Comparison of ENCODE assay signal across 1 cellular context in the genomic region with DNA sequence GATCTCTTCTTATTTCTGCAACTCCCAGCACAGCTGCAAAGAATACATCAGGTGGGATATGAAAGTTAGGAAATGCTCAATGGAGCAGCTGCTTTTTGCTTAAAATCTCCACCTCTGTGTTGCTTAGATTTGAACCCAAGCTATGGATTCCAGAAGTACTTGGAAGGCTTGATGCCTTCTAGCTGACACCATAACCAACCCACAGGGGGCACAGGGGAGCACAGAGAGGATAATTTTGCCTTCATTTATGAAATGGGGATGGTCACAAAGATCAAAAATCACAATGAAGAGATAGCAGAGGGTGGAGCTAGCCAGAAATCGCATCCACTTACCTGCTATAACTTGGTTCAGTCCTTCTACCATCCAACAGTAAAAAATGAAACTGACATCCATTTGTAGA.
TF ChIP-seq lines count a peak whose summit lies in the region.

No MANE protein-coding gene starts in this region.

TF ChIP-seq in IMR-90, 13 proteins besides CTCF, POLR2A, EP300 and RAD21:
- TF ChIP-seq, protein P1, sequence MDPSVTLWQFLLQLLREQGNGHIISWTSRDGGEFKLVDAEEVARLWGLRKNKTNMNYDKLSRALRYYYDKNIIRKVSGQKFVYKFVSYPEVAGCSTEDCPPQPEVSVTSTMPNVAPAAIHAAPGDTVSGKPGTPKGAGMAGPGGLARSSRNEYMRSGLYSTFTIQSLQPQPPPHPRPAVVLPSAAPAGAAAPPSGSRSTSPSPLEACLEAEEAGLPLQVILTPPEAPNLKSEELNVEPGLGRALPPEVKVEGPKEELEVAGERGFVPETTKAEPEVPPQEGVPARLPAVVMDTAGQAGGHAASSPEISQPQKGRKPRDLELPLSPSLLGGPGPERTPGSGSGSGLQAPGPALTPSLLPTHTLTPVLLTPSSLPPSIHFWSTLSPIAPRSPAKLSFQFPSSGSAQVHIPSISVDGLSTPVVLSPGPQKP (IDR thresholded peaks at IDR 0.05; ENCODE audit: borderline replicate concordance, low read depth, low read length): no peak
- TF ChIP-seq, protein P2, sequence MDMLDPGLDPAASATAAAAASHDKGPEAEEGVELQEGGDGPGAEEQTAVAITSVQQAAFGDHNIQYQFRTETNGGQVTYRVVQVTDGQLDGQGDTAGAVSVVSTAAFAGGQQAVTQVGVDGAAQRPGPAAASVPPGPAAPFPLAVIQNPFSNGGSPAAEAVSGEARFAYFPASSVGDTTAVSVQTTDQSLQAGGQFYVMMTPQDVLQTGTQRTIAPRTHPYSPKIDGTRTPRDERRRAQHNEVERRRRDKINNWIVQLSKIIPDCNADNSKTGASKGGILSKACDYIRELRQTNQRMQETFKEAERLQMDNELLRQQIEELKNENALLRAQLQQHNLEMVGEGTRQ (IDR thresholded peaks at IDR 0.05; ENCODE audit: low read depth, low read length): no peak
- 0 out of 2 replicates have a peak, but pooled peaks have one; percentile 5 for TF ChIP-seq SMC3 (IDR thresholded peaks at IDR 0.05; ENCODE audit: low read depth, low read length)
